9 cellular contexts compared by ENCODE assay signal in genomic region chr1:66278260-66279046, GRCh38.
A peak's percentile ranks its signal among the peaks of the same experiment; 100 is the strongest.
DNase-seq lines count a peak whose midpoint lies in the region; ATAC-seq and TF ChIP-seq lines count a peak whose summit lies in the region.
"Had no signal": no experiment of that assay in that cellular context is flagged by ENCODE, and none has a peak within 500 bp of the region (broad histone marks: within the 10 kb centered on the region; RNA-seq: fewer than 3 reads in every experiment).

No MANE protein-coding gene starts in this region.

- TF ChIP-seq POLR2A in upper lobe of left lung (IDR thresholded peaks at IDR 0.05) (peak in 1 of 4 donors; percentile 23), esophagus squamous epithelium (IDR thresholded peaks at IDR 0.05) (no peak)

- 53 to 54% methylated on average over 7 of the region's 7 CpGs for WGBS in upper lobe of left lung, 2 donors
- WGBS in esophagus squamous epithelium, 2 donors: 27 to 51% methylated on average over 7 of the region's 7 CpGs

- H3K4me3 ChIP-seq in right atrium auricular region (no peak overlapping the region), upper lobe of left lung (no peak overlapping the region), esophagus squamous epithelium (no peak overlapping the region)
- H3K4me3 ChIP-seq: SJSA1 had no signal

- H3K27me3 ChIP-seq in right atrium auricular region: no peaks in the 10 kb centered on the region
- H3K27me3 ChIP-seq in foreskin keratinocyte: peaks cover 4% of the 10 kb centered on the region
- H3K27me3 ChIP-seq in upper lobe of left lung: no peaks in the 10 kb centered on the region
- H3K27me3 ChIP-seq in esophagus squamous epithelium: no peaks in the 10 kb centered on the region
- H3K27me3 ChIP-seq: SJSA1 had no signal

- peak overlapping the region; percentile 18 to 56 for H3K27ac ChIP-seq in right atrium auricular region
- H3K27ac ChIP-seq in foreskin keratinocyte: peak overlapping the region; percentile 28
- H3K27ac ChIP-seq in upper lobe of left lung: peak overlapping the region; percentile 5 to 63 (median 58)
- H3K27ac ChIP-seq in esophagus squamous epithelium: peak overlapping the region in 1 of 4 donors; percentile 49
- H3K27ac ChIP-seq: SJSA1 had no signal

- H3K9me3 ChIP-seq in right atrium auricular region (no peaks in the 10 kb centered on the region), upper lobe of left lung (no peaks in the 10 kb centered on the region), esophagus squamous epithelium (no peaks in the 10 kb centered on the region)
- H3K9me3 ChIP-seq: SJSA1 had no signal

- TF ChIP-seq CTCF in right atrium auricular region (IDR thresholded peaks at IDR 0.05): no peak
- TF ChIP-seq CTCF in foreskin keratinocyte (conservative IDR thresholded peaks at IDR 0.05): no peak
- no peak for TF ChIP-seq CTCF in upper lobe of left lung (IDR thresholded peaks at IDR 0.05)
- no peak for TF ChIP-seq CTCF in esophagus squamous epithelium (IDR thresholded peaks at IDR 0.05)

- TF ChIP-seq EP300 in upper lobe of left lung (IDR thresholded peaks at IDR 0.05): no peak

- peaks cover 0 to 62% of the 10 kb centered on the region in 2 donors for H3K4me1 ChIP-seq in right atrium auricular region
- peaks cover 10% of the 10 kb centered on the region for H3K4me1 ChIP-seq in foreskin keratinocyte
- H3K4me1 ChIP-seq in upper lobe of left lung: peaks cover 33 to 65% (median 55%) of the 10 kb centered on the region in 4 donors
- H3K4me1 ChIP-seq in esophagus squamous epithelium: peaks cover 0 to 41% (median 17%) of the 10 kb centered on the region in 3 donors

- ATAC-seq in left cardiac atrium (no peak), foreskin keratinocyte (no peak), upper lobe of left lung (ENCODE audit: low FRiP score in 2 of 2) (peak in 1 of 2 donors; percentile 75), HG03457 (IDR thresholded peaks at IDR 0.05; ENCODE audit: unreplicated experiment) (no peak)

- H3K36me3 ChIP-seq in right atrium auricular region (no peaks in the 10 kb centered on the region), upper lobe of left lung (no peaks in the 10 kb centered on the region), esophagus squamous epithelium (no peaks in the 10 kb centered on the region)
- H3K36me3 ChIP-seq: SJSA1 had no signal

- intact Hi-C loops in left cardiac atrium (cut with DNase I): no loop called here
- intact Hi-C loops in esophagus squamous epithelium (cut with DNase I): loop anchor here (10.0 kb wide), 1 partner anchor 46 kb away; no protein-coding TSS in a partner anchor

- DNase-seq in right atrium auricular region (ENCODE audit: low spot score) (no peak), left cardiac atrium (no peak), NCI-H526 (lab: John Stamatoyannopoulos, UW) (peak; percentile 70 to 71), foreskin keratinocyte (peak in 1 of 2 donors; percentile 47), upper lobe of left lung (no peak), esophagus squamous epithelium (lab: John Stamatoyannopoulos, UW) (no peak), iPS-NIHi11 (ENCODE audit: low spot score) (no peak)

Comparison
In these comparisons a context has a peak if more than half of its experiments do, and no peak if none do; other contexts are left out.
1. DNase-seq: peak in NCI-H526 (2 of 2); none in right atrium auricular region (single experiment), left cardiac atrium (single experiment), upper lobe of left lung (0 of 2), esophagus squamous epithelium (single experiment) and iPS-NIHi11 (single experiment).